18 cellular contexts compared by ENCODE assay signal in the genomic region with DNA sequence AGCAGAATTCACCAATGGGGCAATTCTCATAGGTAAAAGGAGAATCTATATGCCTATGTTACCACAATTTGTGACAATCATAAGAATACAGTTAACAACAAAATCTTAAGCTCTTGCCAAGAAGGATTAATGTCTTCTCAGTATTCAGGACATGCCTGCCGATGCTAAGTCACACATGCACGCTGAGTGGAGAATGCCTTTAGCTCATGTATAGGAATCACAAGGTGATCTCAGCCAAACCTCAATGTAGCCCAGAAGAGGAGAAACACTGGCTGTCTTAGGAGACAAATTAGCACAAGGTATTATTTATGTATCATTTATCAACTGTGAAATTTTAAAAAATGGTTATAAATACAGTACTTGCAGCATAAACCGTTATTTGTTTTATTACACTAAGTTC. TPM values are rescaled to one million over a fixed set of nuclear protein-coding genes. Genes with fewer than 3 reads are reported as not detected.
"Had no signal": no experiment of that assay in that cellular context is flagged by ENCODE, and none has a peak within 500 bp of the region (broad histone marks: within the 10 kb centered on the region; RNA-seq: fewer than 3 reads in every experiment).

No MANE protein-coding gene starts in this region.

- H3K27ac ChIP-seq: gastrocnemius medialis, heart right ventricle, prostate gland, VCaP had no signal

- H3K36me3 ChIP-seq: gastrocnemius medialis, heart right ventricle, prostate gland had no signal

- H3K4me3 ChIP-seq: gastrocnemius medialis, heart right ventricle, prostate gland had no signal

- ATAC-seq: activated CD4-positive, alpha-beta T cell treated with anti-CD3 and anti-CD28 coated beads for 36 hours; activated CD8-positive, alpha-beta T cell treated with anti-CD3 and anti-CD28 coated beads, Interleukin-2, amount 10 ng/mL, durations not matched to agents 7 days and 5 days; activated T-cell treated with anti-CD3 and anti-CD28 coated beads, Interleukin-2, amount 50 U/mL, for 72 hours; gastrocnemius medialis; heart right ventricle; right cardiac atrium; stimulated activated naive CD8-positive, alpha-beta T cell treated with anti-CD3 and anti-CD28 coated beads, Interleukin-15, Interleukin-2, amounts not matched to agents 100 U/mL and 50 U/mL, for 24 hours had no signal

- H3K9me3 ChIP-seq: gastrocnemius medialis, prostate gland had no signal

- DNase-seq: activated CD4-positive, alpha-beta T cell treated with anti-CD3 and anti-CD28 coated beads for 36 hours; activated CD8-positive, alpha-beta memory T cell treated with anti-CD3 and anti-CD28 coated beads, Interleukin-2, amount 50 U/mL, for 48 hours; activated CD8-positive, alpha-beta T cell treated with anti-CD3 and anti-CD28 coated beads, Interleukin-2, amount 10 ng/mL, durations not matched to agents 7 days and 5 days; activated gamma-delta T cell treated with Interleukin-2 at 50 U/mL for 16 hours; activated naive CD8-positive, alpha-beta T cell treated with anti-CD3 and anti-CD28 coated beads for 36 hours; activated T-cell treated with anti-CD3 and anti-CD28 coated beads, Interleukin-2, amount 50 U/mL, for 72 hours; amygdala; cerebellar nuclear complex; effector memory CD4-positive, alpha-beta T cell; gastrocnemius medialis; heart right ventricle; right cardiac atrium; small intestine; stimulated activated naive CD8-positive, alpha-beta T cell treated with anti-CD3 and anti-CD28 coated beads, Interleukin-15, Interleukin-2, amounts not matched to agents 100 U/mL and 50 U/mL, for 24 hours; trophoblast cell had no signal

- H3K4me1 ChIP-seq: prostate gland had no signal

RNA-seq across cellular contexts. Expression of gene HTR7, which starts 2.7 kb away (rescaled TPM):
- total RNA-seq: activated CD4-positive, alpha-beta T cell treated with anti-CD3 and anti-CD28 coated beads for 36 hours; activated CD8-positive, alpha-beta T cell treated with anti-CD3 and anti-CD28 coated beads, Interleukin-2, amount 10 ng/mL, durations not matched to agents 7 days and 5 days; activated naive CD8-positive, alpha-beta T cell treated with anti-CD3 and anti-CD28 coated beads for 36 hours; T-helper 1 cell treated with Interleukin-12 subunit alpha and Interleukin-12 subunit beta and Interleukin-4 antibody, amounts not matched to agents 30 ng/mL and 1 ng/mL, for 36 hours had no signal
